ENCODE assay signal across 16 cellular contexts in the genomic region with DNA sequence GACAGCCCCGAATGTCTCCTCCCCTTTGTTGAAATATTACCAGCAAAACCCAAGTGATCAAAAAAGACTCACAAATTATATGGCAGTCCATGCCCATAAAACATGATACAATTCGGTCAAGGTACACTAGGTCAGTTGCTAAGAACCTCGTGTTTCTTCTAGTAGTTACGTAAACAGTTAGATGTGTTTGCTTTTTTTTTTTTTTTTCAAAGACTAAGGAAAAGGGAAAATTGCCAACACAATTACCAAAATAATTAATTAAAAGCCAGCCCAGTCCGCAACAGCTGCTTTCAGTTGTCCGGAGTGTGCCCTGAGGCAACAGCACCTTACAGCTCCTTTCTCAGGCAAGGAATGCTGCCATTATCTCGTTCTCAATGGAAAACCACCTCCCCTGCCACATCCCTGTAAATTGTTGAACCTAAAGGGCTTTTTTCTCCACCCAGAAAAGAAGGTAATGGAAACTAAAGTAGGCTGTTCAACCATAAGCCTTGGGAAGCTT.
A peak's percentile ranks its signal among the peaks of the same experiment; 100 is the strongest.
DNase-seq lines count a peak whose midpoint lies in the region; ATAC-seq, FAIRE-seq and TF ChIP-seq lines count a peak whose summit lies in the region.
"Had no signal": no experiment of that assay in that cellular context is flagged by ENCODE, and none has a peak within 500 bp of the region (broad histone marks: within the 10 kb centered on the region; RNA-seq: fewer than 3 reads in every experiment).

No MANE protein-coding gene starts in this region.

- no peaks in the 10 kb centered on the region for H3K9me3 Mint-ChIP-seq in activated T-cell treated with anti-CD3 and anti-CD28 coated beads, Interleukin-2, amount 50 U/mL, for 72 hours
- H3K9me3 Mint-ChIP-seq: activated naive CD4-positive, alpha-beta T cell treated with anti-CD3 and anti-CD28 coated beads, Interleukin-2, amount 10 ng/mL, durations not matched to agents 7 days and 5 days; naive thymus-derived CD4-positive, alpha-beta T cell had no signal

- TF ChIP-seq CTCF in PC-3 (conservative IDR thresholded peaks at IDR 0.05; ENCODE audit: low read depth, low read length) (no peak), A673 (conservative IDR thresholded peaks at IDR 0.05; ENCODE audit: low read depth, low read length) (no peak), suprapubic skin (IDR thresholded peaks at IDR 0.05) (no peak)

- no peaks in the 10 kb centered on the region for H3K9me2 ChIP-seq in PC-3 (replicated peaks; ENCODE audit: low read length)

- no peaks in the 10 kb centered on the region for H3K4me1 ChIP-seq in PC-3 (ENCODE audit: insufficient read depth, low read length)
- H3K4me1 ChIP-seq in A673 (ENCODE audit: insufficient read depth, low read length, poor library complexity, severe bottlenecking) = no peaks in the 10 kb centered on the region
- H3K4me1 ChIP-seq in suprapubic skin = no peaks in the 10 kb centered on the region

- no peak overlapping the region for H3K27ac ChIP-seq in PC-3 (ENCODE audit: low read length)
- no peak overlapping the region for H3K27ac ChIP-seq in A673 (ENCODE audit: low read depth, low read length, poor library complexity, severe bottlenecking)
- H3K27ac ChIP-seq in suprapubic skin = no peak overlapping the region

- ATAC-seq in PC-3 (peak; percentile 27), left lobe of liver (peak; percentile 88)
- no peak for ATAC-seq in activated T-cell treated with anti-CD3 and anti-CD28 coated beads, Interleukin-2, amount 50 U/mL, for 72 hours (replicated peaks in 1 of 2)
- ATAC-seq: activated CD8-positive, alpha-beta memory T cell treated with anti-CD3 and anti-CD28 coated beads, Interleukin-2, amount 10 ng/mL, durations not matched to agents 7 days and 5 days; naive thymus-derived CD4-positive, alpha-beta T cell; sciatic nerve had no signal

- TF ChIP-seq EP300 in suprapubic skin (IDR thresholded peaks at IDR 0.05) = no peak

- intact Hi-C loops in PC-3 (cut with micrococcal nuclease) = no loop called here
- intact Hi-C loops in A673 (cut with micrococcal nuclease; ENCODE audit: unreplicated experiment) = no loop called here

- H3K4me3 ChIP-seq in PC-3 (ENCODE audit: low read length) (no peak overlapping the region), A673 (ENCODE audit: low read depth, low read length, poor library complexity, severe bottlenecking) (no peak overlapping the region), suprapubic skin (no peak overlapping the region)

- H3K36me3 Mint-ChIP-seq in activated T-cell treated with anti-CD3 and anti-CD28 coated beads, Interleukin-2, amount 50 U/mL, for 72 hours (ENCODE audit: insufficient read depth in 2 of 2) = no peaks in the 10 kb centered on the region
- H3K36me3 Mint-ChIP-seq: activated CD8-positive, alpha-beta memory T cell treated with anti-CD3 and anti-CD28 coated beads, Interleukin-2, amount 10 ng/mL, durations not matched to agents 7 days and 5 days; activated naive CD4-positive, alpha-beta T cell treated with anti-CD3 and anti-CD28 coated beads, Interleukin-2, amount 10 ng/mL, durations not matched to agents 7 days and 5 days; naive thymus-derived CD4-positive, alpha-beta T cell had no signal

- TF ChIP-seq POLR2A in suprapubic skin (IDR thresholded peaks at IDR 0.05) = no peak

- H3K4me1 Mint-ChIP-seq in activated T-cell treated with anti-CD3 and anti-CD28 coated beads, Interleukin-2, amount 50 U/mL, for 72 hours (ENCODE audit: low read depth) = no peaks in the 10 kb centered on the region
- H3K4me1 Mint-ChIP-seq: activated CD8-positive, alpha-beta memory T cell treated with anti-CD3 and anti-CD28 coated beads, Interleukin-2, amount 10 ng/mL, durations not matched to agents 7 days and 5 days; activated naive CD4-positive, alpha-beta T cell treated with anti-CD3 and anti-CD28 coated beads, Interleukin-2, amount 10 ng/mL, durations not matched to agents 7 days and 5 days; B cell; naive thymus-derived CD4-positive, alpha-beta T cell had no signal

- no peaks in the 10 kb centered on the region for H3F3A ChIP-seq in PC-3 (ENCODE audit: low read length, unreplicated experiment)

- FAIRE-seq in urothelium cell line (lab: Jason Lieb, UNC) = no peak
- FAIRE-seq: keratinocyte had no signal

- no peak overlapping the region for H3K4me3 Mint-ChIP-seq in activated T-cell treated with anti-CD3 and anti-CD28 coated beads, Interleukin-2, amount 50 U/mL, for 72 hours
- H3K4me3 Mint-ChIP-seq: activated CD8-positive, alpha-beta memory T cell treated with anti-CD3 and anti-CD28 coated beads, Interleukin-2, amount 10 ng/mL, durations not matched to agents 7 days and 5 days; activated naive CD4-positive, alpha-beta T cell treated with anti-CD3 and anti-CD28 coated beads, Interleukin-2, amount 10 ng/mL, durations not matched to agents 7 days and 5 days; B cell; naive thymus-derived CD4-positive, alpha-beta T cell had no signal

- no peak overlapping the region for H2AFZ ChIP-seq in PC-3 (ENCODE audit: low read length)

- no peaks in the 10 kb centered on the region for H3K79me2 ChIP-seq in PC-3 (ENCODE audit: low read length)

- no peaks in the 10 kb centered on the region for H3K9me3 ChIP-seq in PC-3 (ENCODE audit: low read length)
- H3K9me3 ChIP-seq in A673 (ENCODE audit: low read depth, low read length, poor library complexity, severe bottlenecking) = no peaks in the 10 kb centered on the region
- H3K9me3 ChIP-seq in suprapubic skin = no peaks in the 10 kb centered on the region

- WGBS in suprapubic skin = 77% methylated on average over 7 of the region's 7 CpGs

- H3K9ac ChIP-seq in PC-3 (ENCODE audit: low read length) = no peak overlapping the region

- H3K27me3 ChIP-seq in PC-3 (ENCODE audit: low read length) (no peaks in the 10 kb centered on the region), A673 (replicated peaks; ENCODE audit: insufficient read depth, low read depth, low read length, poor library complexity) (no peaks in the 10 kb centered on the region), suprapubic skin (no peaks in the 10 kb centered on the region)

- H3K4me2 ChIP-seq in PC-3 (ENCODE audit: low read length) = no peak overlapping the region

- no peak overlapping the region for H3K27ac Mint-ChIP-seq in activated T-cell treated with anti-CD3 and anti-CD28 coated beads, Interleukin-2, amount 50 U/mL, for 72 hours
- H3K27ac Mint-ChIP-seq: activated CD8-positive, alpha-beta memory T cell treated with anti-CD3 and anti-CD28 coated beads, Interleukin-2, amount 10 ng/mL, durations not matched to agents 7 days and 5 days; activated naive CD4-positive, alpha-beta T cell treated with anti-CD3 and anti-CD28 coated beads, Interleukin-2, amount 10 ng/mL, durations not matched to agents 7 days and 5 days; B cell; naive thymus-derived CD4-positive, alpha-beta T cell had no signal

- POLR2A ChIA-PET in PC-3 (lab: Charles Lee; ENCODE audit: unreplicated experiment) = no interaction called here
- POLR2A ChIA-PET in A673 (lab: Charles Lee; ENCODE audit: low non-redundant PET) = interaction anchor here (0.9 kb wide), 1 partner anchor 633 kb away, joined by 3 read pairs; no protein-coding TSS in a partner anchor

- H4K20me1 ChIP-seq in PC-3 (ENCODE audit: low read length) = no peaks in the 10 kb centered on the region

- DNase-seq in COR-L47 (lab: John Stamatoyannopoulos, UW) = peak; percentile 93
- peak; percentile 8 for DNase-seq in HuH-7 (ENCODE audit: low spot score)
- no peak for DNase-seq in PC-3
- no peak for DNase-seq in left lobe of liver (ENCODE audit: low spot score)
- DNase-seq in A673 (ENCODE audit: low spot score) = no peak
- DNase-seq in suprapubic skin (ENCODE audit: low spot score in 2 of 2) = no peak
- no peak for DNase-seq in urothelium cell line (ENCODE audit: low spot score)
- no peak for DNase-seq in activated T-cell treated with anti-CD3 and anti-CD28 coated beads, Interleukin-2, amount 50 U/mL, for 72 hours
- DNase-seq: activated CD8-positive, alpha-beta memory T cell treated with anti-CD3 and anti-CD28 coated beads, Interleukin-2, amount 10 ng/mL, durations not matched to agents 7 days and 5 days; activated naive CD4-positive, alpha-beta T cell treated with anti-CD3 and anti-CD28 coated beads, Interleukin-2, amount 10 ng/mL, durations not matched to agents 7 days and 5 days; naive thymus-derived CD4-positive, alpha-beta T cell; NCI-H526; stimulated activated naive CD4-positive, alpha-beta T cell treated with Interleukin-2 at 50 U/mL for 16 hours had no signal

- CTCF ChIA-PET in PC-3 (lab: Charles Lee) = no interaction called here
- CTCF ChIA-PET in A673 (lab: Charles Lee) = no interaction called here

- no peaks in the 10 kb centered on the region for H3K36me3 ChIP-seq in PC-3 (ENCODE audit: low read depth, low read length)
- no peaks in the 10 kb centered on the region for H3K36me3 ChIP-seq in A673 (ENCODE audit: insufficient read depth, low read length, poor library complexity, severe bottlenecking)
- no peaks in the 10 kb centered on the region for H3K36me3 ChIP-seq in suprapubic skin

- H3K27me3 Mint-ChIP-seq in activated T-cell treated with anti-CD3 and anti-CD28 coated beads, Interleukin-2, amount 50 U/mL, for 72 hours (ENCODE audit: low read depth) = peaks cover 7% of the 10 kb centered on the region

- no TSS peak for BruUV-seq in PC-3 (replicated peaks; lab: Mats Ljungman, UMichigan)
- no TSS peak for BruUV-seq in A673 (replicated peaks; lab: Mats Ljungman, UMichigan)

Comparison
In these comparisons a context has a peak if more than half of its experiments do, and no peak if none do; other contexts are left out.
1. DNase-seq: peak in COR-L47 (single experiment) and HuH-7 (single experiment); none in PC-3 (single experiment), left lobe of liver (single experiment), A673 (single experiment), suprapubic skin (0 of 2), urothelium cell line (single experiment) and activated T-cell treated with anti-CD3 and anti-CD28 coated beads, Interleukin-2, amount 50 U/mL, for 72 hours (0 of 2).
2. ATAC-seq: peak in PC-3 (single experiment) and left lobe of liver (single experiment); none in activated T-cell treated with anti-CD3 and anti-CD28 coated beads, Interleukin-2, amount 50 U/mL, for 72 hours (0 of 2).